ENCODE assay signal across 9 cellular contexts in genomic region chr3:111324645-111325044, GRCh38.
A peak's percentile ranks its signal among the peaks of the same experiment; 100 is the strongest.
DNase-seq lines count a peak whose midpoint lies in the region; ATAC-seq, FAIRE-seq and TF ChIP-seq lines count a peak whose summit lies in the region.
"Had no signal": no experiment of that assay in that cellular context is flagged by ENCODE, and none has a peak within 500 bp of the region (broad histone marks: within the 10 kb centered on the region; RNA-seq: fewer than 3 reads in every experiment).

No MANE protein-coding gene starts in this region.

- peak; percentile 64 for ATAC-seq in HG02623 (IDR thresholded peaks at IDR 0.05; ENCODE audit: unreplicated experiment)
- peak; percentile 73 for ATAC-seq in stimulated activated effector memory CD8-positive, alpha-beta T cell treated with anti-CD3 and anti-CD28 coated beads, Interleukin-12 subunit alpha, Interleukin-12 subunit beta, amount 100 ng/mL, for 72 hours
- no peak for ATAC-seq in body of pancreas
- no peak for ATAC-seq in right lobe of liver
- no peak for ATAC-seq in HG02970 (IDR thresholded peaks at IDR 0.05; ENCODE audit: low FRiP score, unreplicated experiment)

- no peak for FAIRE-seq in RCC 7860 (lab: Jason Lieb, UNC)

- peaks cover 29% of the 10 kb centered on the region for H3K4me1 Mint-ChIP-seq in activated CD4-positive, alpha-beta T cell treated with anti-CD3 and anti-CD28 coated beads, Interleukin-2, amount 10 ng/mL, durations not matched to agents 24 days and 14 days
- peaks cover 34% of the 10 kb centered on the region for H3K4me1 Mint-ChIP-seq in stimulated activated effector memory CD8-positive, alpha-beta T cell treated with anti-CD3 and anti-CD28 coated beads, Interleukin-12 subunit alpha, Interleukin-12 subunit beta, amount 100 ng/mL, for 72 hours

- intact Hi-C loops in activated CD4-positive, alpha-beta T cell treated with anti-CD3 and anti-CD28 coated beads, Interleukin-2, amount 10 ng/mL, durations not matched to agents 24 days and 14 days (cut with micrococcal nuclease): loop anchor here (5.0 to 10.0 kb wide), 3 partner anchors 278 to 1520 kb away; no protein-coding TSS in a partner anchor
- intact Hi-C loops in body of pancreas (cut with DNase I): no loop called here
- intact Hi-C loops in right lobe of liver (cut with DNase I): no loop called here

- peak; percentile 44 for DNase-seq in activated CD4-positive, alpha-beta T cell treated with anti-CD3 and anti-CD28 coated beads, Interleukin-2, amount 10 ng/mL, durations not matched to agents 24 days and 14 days
- no peak for DNase-seq in activated CD4-positive, alpha-beta T cell treated with anti-CD3 and anti-CD28 coated beads, Interleukin-2, amount 50 U/mL, for 4 hours
- DNase-seq in RCC 7860 (ENCODE audit: low spot score) (peak; percentile 7), body of pancreas (no peak), right lobe of liver (no peak)
- no peak for DNase-seq in stimulated activated effector memory CD8-positive, alpha-beta T cell treated with anti-CD3 and anti-CD28 coated beads, Interleukin-12 subunit alpha, Interleukin-12 subunit beta, amount 100 ng/mL, for 72 hours (ENCODE audit: low spot score in 2 of 2)
- DNase-seq: transverse colon had no signal

- peaks cover 8% of the 10 kb centered on the region for H3K36me3 Mint-ChIP-seq in activated CD4-positive, alpha-beta T cell treated with anti-CD3 and anti-CD28 coated beads, Interleukin-2, amount 10 ng/mL, durations not matched to agents 24 days and 14 days (ENCODE audit: low read depth)
- no peaks in the 10 kb centered on the region for H3K36me3 Mint-ChIP-seq in stimulated activated effector memory CD8-positive, alpha-beta T cell treated with anti-CD3 and anti-CD28 coated beads, Interleukin-12 subunit alpha, Interleukin-12 subunit beta, amount 100 ng/mL, for 72 hours

- H3K27ac ChIP-seq in body of pancreas (no peak overlapping the region), right lobe of liver (no peak overlapping the region)

- H3K27me3 ChIP-seq in body of pancreas (no peaks in the 10 kb centered on the region), right lobe of liver (no peaks in the 10 kb centered on the region)
- H3K27me3 ChIP-seq: transverse colon had no signal

- no peaks in the 10 kb centered on the region for H3K27me3 Mint-ChIP-seq in activated CD4-positive, alpha-beta T cell treated with anti-CD3 and anti-CD28 coated beads, Interleukin-2, amount 10 ng/mL, durations not matched to agents 24 days and 14 days

- H3K4me1 ChIP-seq in body of pancreas (peaks cover 5% of the 10 kb centered on the region), right lobe of liver (peaks cover 0 to 9% (median 0%) of the 10 kb centered on the region in 4 donors)

- H3K36me3 ChIP-seq in body of pancreas (replicated peaks in 1 of 2; ENCODE audit: insufficient read depth in 1 of 2, low read depth in 2 of 2) (no peaks in the 10 kb centered on the region), right lobe of liver (no peaks in the 10 kb centered on the region)
- H3K36me3 ChIP-seq: transverse colon had no signal

- peak overlapping the region; percentile 18 for H3K27ac Mint-ChIP-seq in activated CD4-positive, alpha-beta T cell treated with anti-CD3 and anti-CD28 coated beads, Interleukin-2, amount 10 ng/mL, durations not matched to agents 24 days and 14 days
- peak overlapping the region; percentile 43 for H3K27ac Mint-ChIP-seq in stimulated activated effector memory CD8-positive, alpha-beta T cell treated with anti-CD3 and anti-CD28 coated beads, Interleukin-12 subunit alpha, Interleukin-12 subunit beta, amount 100 ng/mL, for 72 hours

- no peak for TF ChIP-seq POLR2A in body of pancreas (IDR thresholded peaks at IDR 0.05)
- no peak for TF ChIP-seq POLR2A in right lobe of liver (IDR thresholded peaks at IDR 0.05)

- H3K9me3 Mint-ChIP-seq in activated CD4-positive, alpha-beta T cell treated with anti-CD3 and anti-CD28 coated beads, Interleukin-2, amount 10 ng/mL, durations not matched to agents 24 days and 14 days: peaks cover 15% of the 10 kb centered on the region
- no peaks in the 10 kb centered on the region for H3K9me3 Mint-ChIP-seq in stimulated activated effector memory CD8-positive, alpha-beta T cell treated with anti-CD3 and anti-CD28 coated beads, Interleukin-12 subunit alpha, Interleukin-12 subunit beta, amount 100 ng/mL, for 72 hours

- WGBS in body of pancreas, 2 donors: 84 to 91% methylated on average over 1 of the region's 1 CpG
- 71% methylated on average over 1 of the region's 1 CpG for WGBS in right lobe of liver (ENCODE audit: insufficient coverage, low coverage, low lambda C conversion rate, missing lambda C conversion rate)

- H3K4me3 ChIP-seq in body of pancreas (no peak overlapping the region), right lobe of liver (no peak overlapping the region)
- H3K4me3 ChIP-seq: transverse colon had no signal

- H3K4me3 Mint-ChIP-seq in activated CD4-positive, alpha-beta T cell treated with anti-CD3 and anti-CD28 coated beads, Interleukin-2, amount 10 ng/mL, durations not matched to agents 24 days and 14 days: peak overlapping the region; percentile 55
- H3K4me3 Mint-ChIP-seq in stimulated activated effector memory CD8-positive, alpha-beta T cell treated with anti-CD3 and anti-CD28 coated beads, Interleukin-12 subunit alpha, Interleukin-12 subunit beta, amount 100 ng/mL, for 72 hours: peak overlapping the region; percentile 22

- TF ChIP-seq CTCF in body of pancreas (IDR thresholded peaks at IDR 0.05) (no peak), right lobe of liver (IDR thresholded peaks at IDR 0.05) (no peak)

- H3K9me3 ChIP-seq in body of pancreas (no peaks in the 10 kb centered on the region), right lobe of liver (no peaks in the 10 kb centered on the region)
- H3K9me3 ChIP-seq: transverse colon had no signal

Comparison
In these comparisons a context has a peak if more than half of its experiments do, and no peak if none do; other contexts are left out.
1. DNase-seq: peak in activated CD4-positive, alpha-beta T cell treated with anti-CD3 and anti-CD28 coated beads, Interleukin-2, amount 10 ng/mL, durations not matched to agents 24 days and 14 days (single experiment) and RCC 7860 (single experiment); none in activated CD4-positive, alpha-beta T cell treated with anti-CD3 and anti-CD28 coated beads, Interleukin-2, amount 50 U/mL, for 4 hours (0 of 2), stimulated activated effector memory CD8-positive, alpha-beta T cell treated with anti-CD3 and anti-CD28 coated beads, Interleukin-12 subunit alpha, Interleukin-12 subunit beta, amount 100 ng/mL, for 72 hours (0 of 2), body of pancreas (0 of 4) and right lobe of liver (0 of 3).
2. ATAC-seq: peak in HG02623 (single experiment) and stimulated activated effector memory CD8-positive, alpha-beta T cell treated with anti-CD3 and anti-CD28 coated beads, Interleukin-12 subunit alpha, Interleukin-12 subunit beta, amount 100 ng/mL, for 72 hours (single experiment); none in body of pancreas (single experiment), right lobe of liver (0 of 4) and HG02970 (single experiment).